ENCODE assay signal across 8 cellular contexts in the genomic region with DNA sequence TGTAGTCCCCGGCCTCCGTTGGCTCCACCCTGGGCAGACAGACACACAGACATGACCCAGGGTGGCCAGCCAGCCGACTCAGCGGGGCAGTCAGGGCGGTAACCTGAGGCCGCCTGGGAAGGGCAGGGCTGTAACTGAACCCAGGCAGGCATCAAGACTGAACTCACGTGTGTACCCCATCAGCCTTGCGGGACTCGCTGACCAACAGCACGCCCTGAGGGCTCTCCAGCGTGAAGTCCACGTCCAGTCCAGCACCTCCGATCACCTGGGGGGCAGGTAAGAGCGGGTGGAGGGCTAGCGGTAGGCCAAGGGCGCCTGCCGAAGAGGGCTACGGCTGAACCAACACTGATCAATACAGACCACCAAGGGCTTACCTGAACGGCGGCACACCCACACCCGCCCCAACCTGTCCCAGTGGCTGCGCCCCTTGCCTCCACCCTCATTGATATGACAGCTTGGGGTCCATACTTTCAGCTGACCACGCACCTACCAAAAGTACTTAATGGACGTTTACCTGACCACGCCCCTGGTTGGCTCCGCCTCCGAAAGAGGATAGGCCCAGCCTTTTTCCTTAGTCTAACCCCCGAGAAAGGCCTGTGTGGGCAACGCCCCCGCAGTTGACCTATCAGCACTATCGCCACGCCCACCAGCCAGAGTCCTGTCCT. TPM values are rescaled to one million over a fixed set of nuclear protein-coding genes. Genes with fewer than 3 reads are reported as not detected.
DNase-seq lines count a peak whose midpoint lies in the region; ATAC-seq and TF ChIP-seq lines count a peak whose summit lies in the region.

No MANE protein-coding gene starts in this region.

- H3K27ac Mint-ChIP-seq in CD8-positive, alpha-beta T cell = peak overlapping the region; percentile 99
- peak overlapping the region; percentile 89 to 100 (median 99) for H3K27ac Mint-ChIP-seq in IgD-negative memory B cell
- peak overlapping the region; percentile 99 for H3K27ac Mint-ChIP-seq in central memory CD8-positive, alpha-beta T cell (ENCODE audit: low read depth)

- H3K27ac ChIP-seq in CD8-positive, alpha-beta T cell (ENCODE audit: low read depth, low read length) = peak overlapping the region; percentile 3
- H3K27ac ChIP-seq in lung (ENCODE audit: low read depth in 1 of 2, low read length in 1 of 2) (peak overlapping the region; percentile 46 to 85), uterus (peak overlapping the region; percentile 94 to 99)

- TF ChIP-seq CTCF in CD8-positive, alpha-beta T cell (IDR thresholded peaks at IDR 0.05) = no peak
- TF ChIP-seq CTCF in lung (IDR thresholded peaks at IDR 0.05; ENCODE audit: control extremely low read depth, extremely low read depth) = no peak
- TF ChIP-seq CTCF in uterus (IDR thresholded peaks at IDR 0.05) = no peak

- H3K27me3 Mint-ChIP-seq in CD8-positive, alpha-beta T cell (ENCODE audit: low read depth) = no peaks in the 10 kb centered on the region
- peaks cover 2% of the 10 kb centered on the region for H3K27me3 Mint-ChIP-seq in IgD-negative memory B cell
- H3K27me3 Mint-ChIP-seq in central memory CD8-positive, alpha-beta T cell = no peaks in the 10 kb centered on the region

- POLR2A ChIA-PET in CD8-positive, alpha-beta T cell (lab: Charles Lee) = interaction anchor here (0.8 to 2.8 kb wide), 12 partner anchors 12 to 1886 kb away, joined by 3 to 27 read pairs (median 4); partner anchors contain the start of genes CARM1, DNM2 and QTRT1

- peak overlapping the region; percentile 96 for H3K4me3 ChIP-seq in CD8-positive, alpha-beta T cell (ENCODE audit: low read depth, low read length)
- peak overlapping the region; percentile 28 for H3K4me3 ChIP-seq in lung
- peak overlapping the region in 1 of 2 donors; percentile 77 for H3K4me3 ChIP-seq in uterus

- peaks cover 28% of the 10 kb centered on the region for H3K36me3 Mint-ChIP-seq in CD8-positive, alpha-beta T cell
- H3K36me3 Mint-ChIP-seq in IgD-negative memory B cell = peaks cover 2% of the 10 kb centered on the region
- peaks cover 38% of the 10 kb centered on the region for H3K36me3 Mint-ChIP-seq in central memory CD8-positive, alpha-beta T cell (ENCODE audit: insufficient read depth)

- peak overlapping the region; percentile 98 for H3K4me3 Mint-ChIP-seq in CD8-positive, alpha-beta T cell
- peak overlapping the region; percentile 92 to 99 (median 97) for H3K4me3 Mint-ChIP-seq in IgD-negative memory B cell
- peak overlapping the region; percentile 99 for H3K4me3 Mint-ChIP-seq in central memory CD8-positive, alpha-beta T cell

- no peak for DNase-seq in CD8-positive, alpha-beta T cell
- DNase-seq in central memory CD8-positive, alpha-beta T cell (ENCODE audit: low spot score in 2 of 2) = no peak
- no peak for DNase-seq in lung (ENCODE audit: low spot score)
- no peak for DNase-seq in uterus
- no peak for DNase-seq in activated CD4-positive, alpha-beta T cell treated with anti-CD3 and anti-CD28 coated beads for 1 hour
- no peak for DNase-seq in activated CD8-positive, alpha-beta memory T cell treated with anti-CD3 and anti-CD28 coated beads for 24 hours

- TF ChIP-seq POLR2A in uterus (IDR thresholded peaks at IDR 0.05) = no peak

- no peaks in the 10 kb centered on the region for H3K27me3 ChIP-seq in CD8-positive, alpha-beta T cell (ENCODE audit: insufficient read depth, low read length)
- no peaks in the 10 kb centered on the region for H3K27me3 ChIP-seq in lung (ENCODE audit: control insufficient read depth, insufficient read depth)
- H3K27me3 ChIP-seq in uterus = no peaks in the 10 kb centered on the region

- peaks cover 4% of the 10 kb centered on the region for H3K36me3 ChIP-seq in CD8-positive, alpha-beta T cell (ENCODE audit: insufficient read depth, low read length)
- H3K36me3 ChIP-seq in lung (ENCODE audit: control insufficient read depth in 2 of 2, insufficient read depth in 2 of 2, low read length in 2 of 2) (peaks cover 0 to 30% of the 10 kb centered on the region in 2 donors), uterus (no peaks in the 10 kb centered on the region)

- H3K9me3 Mint-ChIP-seq in CD8-positive, alpha-beta T cell = peaks cover 10% of the 10 kb centered on the region
- peaks cover 2 to 10% (median 4%) of the 10 kb centered on the region in 3 donors for H3K9me3 Mint-ChIP-seq in IgD-negative memory B cell
- H3K9me3 Mint-ChIP-seq in central memory CD8-positive, alpha-beta T cell = no peaks in the 10 kb centered on the region

- ATAC-seq in CD8-positive, alpha-beta T cell = no peak
- ATAC-seq in central memory CD8-positive, alpha-beta T cell (replicated peaks; ENCODE audit: extremely low read depth, poor library complexity, severe bottlenecking) = no peak
- ATAC-seq in lung (ENCODE audit: insufficient read depth, low FRiP score) = no peak
- ATAC-seq in HG02588 (IDR thresholded peaks at IDR 0.05; ENCODE audit: unreplicated experiment) = no peak

- intact Hi-C loops in CD8-positive, alpha-beta T cell (cut with DNase I, micrococcal nuclease) = loop anchor here in 1 of 2 experiments (1.0 kb wide), 1 partner anchor 76 kb away; no protein-coding TSS in a partner anchor
- intact Hi-C loops in uterus (cut with DNase I; ENCODE audit: low total_unique reads) = no loop called here

- WGBS in lung, 2 donors = 56 to 63% methylated on average over 29 to 32 of the region's 32 CpGs

- H3K4me1 Mint-ChIP-seq in CD8-positive, alpha-beta T cell (ENCODE audit: low read depth) = peaks cover 9% of the 10 kb centered on the region
- H3K4me1 Mint-ChIP-seq in IgD-negative memory B cell = peaks cover 7 to 15% (median 10%) of the 10 kb centered on the region in 3 donors
- peaks cover 16% of the 10 kb centered on the region for H3K4me1 Mint-ChIP-seq in central memory CD8-positive, alpha-beta T cell

- H3K4me1 ChIP-seq in CD8-positive, alpha-beta T cell (ENCODE audit: insufficient read depth, low read length) = peaks cover 14% of the 10 kb centered on the region
- H3K4me1 ChIP-seq in lung (ENCODE audit: control insufficient read depth in 2 of 2, insufficient read depth in 2 of 2, low read length in 2 of 2) (peaks cover 0 to 9% of the 10 kb centered on the region in 2 donors), uterus (no peaks in the 10 kb centered on the region)

- CTCF ChIA-PET in CD8-positive, alpha-beta T cell (lab: Charles Lee) = interaction anchor here (0.9 to 4.1 kb wide), 9 partner anchors 13 to 256 kb away, joined by 3 to 32 read pairs (median 4); partner anchors contain the start of genes DNM2 and QTRT1

- no peaks in the 10 kb centered on the region for H3K9me3 ChIP-seq in CD8-positive, alpha-beta T cell (ENCODE audit: low read length)
- H3K9me3 ChIP-seq in lung (ENCODE audit: control insufficient read depth in 2 of 2, insufficient read depth in 1 of 2, low read length in 1 of 2) = no peaks in the 10 kb centered on the region
- peaks cover 0 to 4% of the 10 kb centered on the region in 2 donors for H3K9me3 ChIP-seq in uterus

RNA-seq across cellular contexts. Expression of gene TMED1, which starts 0.8 kb away (rescaled TPM):
- 10 to 100 TPM in 1 of 2 experiments, 1 to 10 TPM in 1; 8.2 to 13.5 TPM for total RNA-seq in CD8-positive, alpha-beta T cell
- 26.9 TPM for polyA plus RNA-seq in IgD-negative memory B cell
- total RNA-seq in lung = 10 to 100 TPM; 30.6 to 37.2 TPM
- 10 to 100 TPM; 25.8 to 49.8 TPM for polyA plus RNA-seq in lung
- 10 to 100 TPM in 3 of 4 donors, 1 to 10 TPM in 1; 7.2 to 57.0 (median 27.2) TPM for total RNA-seq in uterus

RNA-seq across cellular contexts. Expression of gene C19orf38, which starts 13.0 kb away (rescaled TPM):
- total RNA-seq in CD8-positive, alpha-beta T cell = not detected
- polyA plus RNA-seq in IgD-negative memory B cell = 6.5 TPM
- 1 to 10 TPM; 7.5 to 9.0 TPM for total RNA-seq in lung
- 10 to 100 TPM in 1 of 2 donors, 1 to 10 TPM in 1; 4.2 to 48.7 TPM for polyA plus RNA-seq in lung
- total RNA-seq in uterus = 10 to 100 TPM in 1 of 4 donors, 1 to 10 TPM in 1, not detected in 2; 2.7 to 25.9 TPM

RNA-seq across cellular contexts. Expression of gene CARM1, which starts 36.1 kb away (rescaled TPM):
- total RNA-seq in CD8-positive, alpha-beta T cell = 10 to 100 TPM; 18.1 to 21.3 TPM
- polyA plus RNA-seq in IgD-negative memory B cell (1.4 TPM), lung (10 to 100 TPM; 24.8 to 30.9 TPM)
- total RNA-seq in lung (10 to 100 TPM; 19.9 to 35.5 TPM), uterus (10 to 100 TPM in 2 of 4 donors, 1 to 10 TPM in 2; 6.4 to 50.4 (median 18.7) TPM)

Comparison
In these comparisons a context has a peak if more than half of its experiments do, and no peak if none do; other contexts are left out.
1. H3K27ac ChIP-seq: peak in every context shown above with its lines; median percentile 96 in uterus; 66 in lung; 3 in CD8-positive, alpha-beta T cell.